ENCODE assay signal across 28 cellular contexts in genomic region chr11:84795698-84796097, GRCh38.
"Had no signal": no experiment of that assay in that cellular context is flagged by ENCODE, and none has a peak within 500 bp of the region (broad histone marks: within the 10 kb centered on the region; RNA-seq: fewer than 3 reads in every experiment).

No MANE protein-coding gene starts in this region.

- H3K36me3 ChIP-seq: breast epithelium, SJSA1 had no signal

- H3K27ac ChIP-seq: body of pancreas, breast epithelium, SJSA1 had no signal

- H3K4me1 ChIP-seq: body of pancreas, breast epithelium, SJSA1 had no signal

- H3K36me3 Mint-ChIP-seq: activated naive CD4-positive, alpha-beta T cell treated with anti-CD3 and anti-CD28 coated beads, Interleukin-2, amount 50 U/mL, for 24 hours; activated naive CD8-positive, alpha-beta T cell treated with anti-CD3 and anti-CD28 coated beads, Interleukin-2, amount 10 ng/mL, durations not matched to agents 7 days and 5 days had no signal

- H3K27ac Mint-ChIP-seq: activated CD4-positive, alpha-beta T cell treated with anti-CD3 and anti-CD28 coated beads, Interleukin-2, amount 10 ng/mL, durations not matched to agents 24 days and 14 days; activated CD8-positive, alpha-beta T cell treated with anti-CD3 and anti-CD28 coated beads, Interleukin-2, amount 10 ng/mL, durations not matched to agents 7 days and 5 days; activated naive CD4-positive, alpha-beta T cell treated with anti-CD3 and anti-CD28 coated beads, Interleukin-2, amount 50 U/mL, for 24 hours; activated naive CD8-positive, alpha-beta T cell treated with anti-CD3 and anti-CD28 coated beads, Interleukin-2, amount 10 ng/mL, durations not matched to agents 7 days and 5 days; activated T-cell treated with anti-CD3 and anti-CD28 coated beads, Interleukin-2, amount 50 U/mL, for 24 hours; activated T-helper 2 cell treated with anti-CD3 and anti-CD28 coated beads, Interferon-gamma antibody, Interleukin-2, Interleukin-4, amounts not matched to agents 10 μg/mL and 5 μg/mL and 100 μg/mL, durations not matched to agents 14 hours and 24 hours and 36 hours; T-helper 1 cell treated with Interleukin-12 subunit alpha and Interleukin-12 subunit beta and Interleukin-4 antibody, amounts not matched to agents 30 μg/mL and 1 μg/mL, for 36 hours; T-helper 2 cell treated with Interferon-gamma antibody and Interleukin-4, amounts not matched to agents 5 μg/mL and 100 μg/mL, for 36 hours had no signal

- H3K4me2 ChIP-seq: SK-N-SH had no signal

- ATAC-seq: activated CD8-positive, alpha-beta T cell treated with anti-CD3 and anti-CD28 coated beads, Interleukin-2, amount 10 ng/mL, durations not matched to agents 7 days and 5 days; body of pancreas; K562; Panc1 had no signal

- H3K9me3 ChIP-seq: body of pancreas, SJSA1, SK-N-SH had no signal

- DNase-seq: activated CD4-positive, alpha-beta T cell treated with anti-CD3 and anti-CD28 coated beads, Interleukin-2, amount 10 ng/mL, durations not matched to agents 24 days and 14 days; activated CD4-positive, alpha-beta T cell treated with anti-CD3 and anti-CD28 coated beads, Interleukin-2, amount 50 U/mL, for 48 hours; activated CD8-positive, alpha-beta T cell treated with anti-CD3 and anti-CD28 coated beads, Interleukin-2, amount 10 ng/mL, durations not matched to agents 7 days and 5 days; activated gamma-delta T cell; activated naive CD4-positive, alpha-beta T cell treated with Interleukin-2 at 50 U/mL for 16 hours; activated naive CD8-positive, alpha-beta T cell treated with anti-CD3 and anti-CD28 coated beads, Interleukin-2, amount 10 ng/mL, durations not matched to agents 7 days and 5 days; activated T-cell treated with anti-CD3 and anti-CD28 coated beads, Interleukin-2, amount 50 U/mL, for 24 hours; amygdala; body of pancreas; NCI-H1105; NCI-H1417 treated with DMSO at 0.1 percent for 48 hours; NCI-H187 treated with DMSO at 0.1 percent for 48 hours; NCI-H2081; NCI-H2171 treated with DMSO at 0.1 percent for 48 hours; NCI-H226; NCI-H446 treated with DMSO at 0.1 percent for 48 hours; NCI-H69; NCI-H82; SHP77 treated with DMSO at 0.1 percent for 48 hours; SK-N-SH had no signal

- H3K9ac ChIP-seq: SK-N-SH had no signal

- H3K27me3 ChIP-seq: body of pancreas, breast epithelium, SJSA1 had no signal

- H3K4me3 Mint-ChIP-seq: activated CD4-positive, alpha-beta T cell treated with anti-CD3 and anti-CD28 coated beads, Interleukin-2, amount 10 ng/mL, durations not matched to agents 24 days and 14 days; activated CD8-positive, alpha-beta T cell treated with anti-CD3 and anti-CD28 coated beads, Interleukin-2, amount 10 ng/mL, durations not matched to agents 7 days and 5 days; activated naive CD4-positive, alpha-beta T cell treated with anti-CD3 and anti-CD28 coated beads, Interleukin-2, amount 50 U/mL, for 24 hours; activated naive CD8-positive, alpha-beta T cell treated with anti-CD3 and anti-CD28 coated beads, Interleukin-2, amount 10 ng/mL, durations not matched to agents 7 days and 5 days; activated T-cell treated with anti-CD3 and anti-CD28 coated beads, Interleukin-2, amount 50 U/mL, for 24 hours; T-helper 1 cell treated with Interleukin-12 subunit alpha and Interleukin-12 subunit beta and Interleukin-4 antibody, amounts not matched to agents 30 μg/mL and 1 μg/mL, for 36 hours; T-helper 2 cell treated with Interferon-gamma antibody and Interleukin-4, amounts not matched to agents 5 μg/mL and 100 μg/mL, for 36 hours had no signal

- H3K27me3 Mint-ChIP-seq: activated CD4-positive, alpha-beta T cell treated with anti-CD3 and anti-CD28 coated beads, Interleukin-2, amount 10 ng/mL, durations not matched to agents 24 days and 14 days; activated naive CD4-positive, alpha-beta T cell treated with anti-CD3 and anti-CD28 coated beads, Interleukin-2, amount 50 U/mL, for 24 hours; activated naive CD8-positive, alpha-beta T cell treated with anti-CD3 and anti-CD28 coated beads, Interleukin-2, amount 10 ng/mL, durations not matched to agents 7 days and 5 days; activated T-cell treated with anti-CD3 and anti-CD28 coated beads, Interleukin-2, amount 50 U/mL, for 24 hours had no signal

- H3K4me1 Mint-ChIP-seq: activated CD4-positive, alpha-beta T cell treated with anti-CD3 and anti-CD28 coated beads, Interleukin-2, amount 10 ng/mL, durations not matched to agents 24 days and 14 days; activated naive CD4-positive, alpha-beta T cell treated with anti-CD3 and anti-CD28 coated beads, Interleukin-2, amount 50 U/mL, for 24 hours; activated naive CD8-positive, alpha-beta T cell treated with anti-CD3 and anti-CD28 coated beads, Interleukin-2, amount 10 ng/mL, durations not matched to agents 7 days and 5 days had no signal

- H3K4me3 ChIP-seq: body of pancreas, breast epithelium, K562, SJSA1 had no signal

- H3K9me3 Mint-ChIP-seq: activated CD4-positive, alpha-beta T cell treated with anti-CD3 and anti-CD28 coated beads, Interleukin-2, amount 10 ng/mL, durations not matched to agents 24 days and 14 days had no signal
